In genomic region chr10:21130683-21131442, GRCh38 we compare ENCODE assay signal across 16 cellular contexts.
A peak's percentile ranks its signal among the peaks of the same experiment; 100 is the strongest.
DNase-seq lines count a peak whose midpoint lies in the region; ATAC-seq and TF ChIP-seq lines count a peak whose summit lies in the region.
"Had no signal": no experiment of that assay in that cellular context is flagged by ENCODE, and none has a peak within 500 bp of the region (broad histone marks: within the 10 kb centered on the region; RNA-seq: fewer than 3 reads in every experiment).

No MANE protein-coding gene starts in this region.

- peak overlapping the region; percentile 1 for H3K27ac Mint-ChIP-seq in Calu3 (ENCODE audit: unreplicated experiment)
- H3K27ac Mint-ChIP-seq: CD14-positive monocyte; CD8-positive, alpha-beta T cell; HFFc6 had no signal

- H2AFZ ChIP-seq in Karpas-422 (ENCODE audit: low read length): no peak overlapping the region

- BruUV-seq in Calu3 (replicated peaks; lab: Mats Ljungman, UMichigan): no TSS peak

- no peaks in the 10 kb centered on the region for H3K9me3 ChIP-seq in Karpas-422 (ENCODE audit: low read length)
- H3K9me3 ChIP-seq: HAP-1 had no signal

- no peak overlapping the region for H3K4me3 ChIP-seq in Karpas-422 (ENCODE audit: low read length)
- H3K4me3 ChIP-seq: HAP-1 had no signal

- no peaks in the 10 kb centered on the region for H3K9me3 Mint-ChIP-seq in Calu3 (ENCODE audit: low read depth, unreplicated experiment)
- H3K9me3 Mint-ChIP-seq: CD8-positive, alpha-beta T cell; HFFc6 had no signal

- no peak overlapping the region for H3K4me3 Mint-ChIP-seq in Calu3 (ENCODE audit: low read depth, unreplicated experiment)
- H3K4me3 Mint-ChIP-seq: CD14-positive monocyte; CD8-positive, alpha-beta T cell; HFFc6 had no signal

- TF ChIP-seq CTCF in Calu3 (IDR thresholded peaks at IDR 0.05; ENCODE audit: unreplicated experiment): no peak

- ATAC-seq in GM19324 (IDR thresholded peaks at IDR 0.05; ENCODE audit: low FRiP score, unreplicated experiment) (peak; percentile 60), HG03354 (IDR thresholded peaks at IDR 0.05; ENCODE audit: poor library complexity, severe bottlenecking, unreplicated experiment) (peak; percentile 71), GM21619 (IDR thresholded peaks at IDR 0.05; ENCODE audit: unreplicated experiment) (no peak), GM21381 (IDR thresholded peaks at IDR 0.05; ENCODE audit: unreplicated experiment) (no peak)
- ATAC-seq: CD8-positive, alpha-beta T cell had no signal

- no peak overlapping the region for H3K27ac ChIP-seq in Karpas-422 (ENCODE audit: low read length)

- H3K4me1 Mint-ChIP-seq in Calu3 (ENCODE audit: low read depth, unreplicated experiment): peaks cover 35% of the 10 kb centered on the region
- H3K4me1 Mint-ChIP-seq: CD14-positive monocyte had no signal

- no peaks in the 10 kb centered on the region for H3K36me3 Mint-ChIP-seq in Calu3 (ENCODE audit: insufficient read depth, unreplicated experiment)
- H3K36me3 Mint-ChIP-seq: CD14-positive monocyte; CD8-positive, alpha-beta T cell had no signal

- H3K36me3 ChIP-seq in Karpas-422 (ENCODE audit: insufficient read depth, low read length): no peaks in the 10 kb centered on the region
- H3K36me3 ChIP-seq: HAP-1 had no signal

- no peaks in the 10 kb centered on the region for H3K79me2 ChIP-seq in Karpas-422 (ENCODE audit: low read length)

- no peaks in the 10 kb centered on the region for H3K4me1 ChIP-seq in Karpas-422 (ENCODE audit: low read length)
- H3K4me1 ChIP-seq: HAP-1 had no signal

- CTCF ChIA-PET in Calu3 (lab: Charles Lee): no interaction called here

- no peak for DNase-seq in Calu3
- DNase-seq in renal cortical epithelial cell (ENCODE audit: low read depth): peak; percentile 28
- DNase-seq in Karpas-422: no peak
- DNase-seq: CD8-positive, alpha-beta T cell; COR-L47; DND-41; GDM1; HFFc6; IMR-90; KG1 had no signal

- no peak overlapping the region for H3K9ac ChIP-seq in Karpas-422 (ENCODE audit: low read length)

- H3K27me3 Mint-ChIP-seq in Calu3 (ENCODE audit: unreplicated experiment): no peaks in the 10 kb centered on the region

- no peak overlapping the region for H3K4me2 ChIP-seq in Karpas-422 (ENCODE audit: low read depth, low read length, poor library complexity, severe bottlenecking)

- no peaks in the 10 kb centered on the region for H4K20me1 ChIP-seq in Karpas-422 (ENCODE audit: insufficient read depth, low read depth, low read length)

- intact Hi-C loops in Calu3 (cut with micrococcal nuclease; ENCODE audit: unreplicated experiment): no loop called here

- H3K9me2 ChIP-seq in Karpas-422 (replicated peaks; ENCODE audit: insufficient read depth, low read length): no peaks in the 10 kb centered on the region

- H3K27me3 ChIP-seq in Karpas-422 (ENCODE audit: low read length): no peaks in the 10 kb centered on the region

Comparison
In these comparisons a context has a peak if more than half of its experiments do, and no peak if none do; other contexts are left out.
1. ATAC-seq: peak in GM19324 (single experiment) and HG03354 (single experiment); none in GM21619 (single experiment) and GM21381 (single experiment).